ENCODE assay signal across 1 cellular context in genomic region chr3:49411968-49412631, GRCh38.
TF ChIP-seq lines count a peak whose summit lies in the region.

Gene RHOA (minus strand): TSS chr3:49411976. CDS start chr3:49375589, 36,387 bp downstream.
Gene TCTA (plus strand): TSS chr3:49412423. CDS start chr3:49412427, 4 bp downstream.

TF ChIP-seq in HepG2, 621 proteins besides CTCF, POLR2A, EP300 and RAD21 (continued from another document and continues in another):
- TF ChIP-seq ZNF687 (CRISPR knock-in tag; IDR thresholded peaks at IDR 0.05) (peak; percentile 89), GLI4 (CRISPR knock-in tag; IDR thresholded peaks at IDR 0.05; ENCODE audit: borderline replicate concordance) (no peak; the same call in 1 of the 2 replicates), TEAD3 (CRISPR knock-in tag; optimal IDR thresholded peaks at IDR 0.05; ENCODE audit: borderline replicate concordance) (peak; percentile 60), NAIF1 (CRISPR knock-in tag; IDR thresholded peaks at IDR 0.05; ENCODE audit: borderline replicate concordance) (no peak), ZKSCAN5 (CRISPR knock-in tag; IDR thresholded peaks at IDR 0.05) (no peak), SP1 (IDR thresholded peaks at IDR 0.05) (no peak), SP1 (CRISPR knock-in tag; IDR thresholded peaks at IDR 0.05) (peak; percentile 10; the same call in 1 of the 2 replicates), ZNF616 (CRISPR knock-in tag; IDR thresholded peaks at IDR 0.05; ENCODE audit: low read depth) (no peak), ATF3 (CRISPR knock-in tag; IDR thresholded peaks at IDR 0.05) (peak; percentile 51; the same call in 1 of the 2 replicates), KDM5B (CRISPR knock-in tag; IDR thresholded peaks at IDR 0.05; ENCODE audit: borderline replicate concordance) (peak; percentile 77), NFE2L1 (CRISPR knock-in tag; IDR thresholded peaks at IDR 0.05; ENCODE audit: borderline replicate concordance) (no peak; the same call in 1 of the 2 replicates), ZNF235 (CRISPR knock-in tag; IDR thresholded peaks at IDR 0.05; ENCODE audit: borderline replicate concordance) (peak; percentile 88; the same call in 1 of the 2 replicates), ZNF496 (CRISPR knock-in tag; IDR thresholded peaks at IDR 0.05; ENCODE audit: insufficient replicate concordance) (no peak), JUNB (CRISPR knock-in tag; IDR thresholded peaks at IDR 0.05; ENCODE audit: borderline replicate concordance) (no peak; the same call in 1 of the 2 replicates), FOXO1 (CRISPR knock-in tag; IDR thresholded peaks at IDR 0.05) (no peak; the same call in 1 of the 2 replicates), WIZ (CRISPR knock-in tag; IDR thresholded peaks at IDR 0.05) (no peak), ZFP90 (CRISPR knock-in tag; IDR thresholded peaks at IDR 0.05; ENCODE audit: borderline replicate concordance) (0 out of 2 replicates have a peak, but pooled peaks have one; percentile 59), ZBTB33 (CRISPR knock-in tag; IDR thresholded peaks at IDR 0.05) (peak; percentile 31; the same call in 1 of the 2 replicates), ZNF781 (CRISPR knock-in tag; IDR thresholded peaks at IDR 0.05; ENCODE audit: borderline replicate concordance, not compliant biosample characterization) (peak; percentile 73), FOXM1 (CRISPR knock-in tag; IDR thresholded peaks at IDR 0.05) (no peak), ZNF614 (CRISPR knock-in tag; IDR thresholded peaks at IDR 0.05; ENCODE audit: borderline replicate concordance) (peak; percentile 84; the same call in 1 of the 2 replicates), ATRX (CRISPR knock-in tag; IDR thresholded peaks at IDR 0.05; ENCODE audit: borderline replicate concordance) (no peak), ZBED4 (CRISPR knock-in tag; IDR thresholded peaks at IDR 0.05; ENCODE audit: borderline replicate concordance) (no peak; the same call in 1 of the 2 replicates), ZBTB7B (CRISPR knock-in tag; IDR thresholded peaks at IDR 0.05) (peak; percentile 51; the same call in 1 of the 2 replicates), ATF7-NPFF (CRISPR knock-in tag; IDR thresholded peaks at IDR 0.05; ENCODE audit: low read depth) (peak; percentile 9; the same call in 1 of the 2 replicates), AFF4 (CRISPR knock-in tag; IDR thresholded peaks at IDR 0.05) (no peak), ZBTB34 (CRISPR knock-in tag; IDR thresholded peaks at IDR 0.05) (peak; percentile 57; the same call in 1 of the 2 replicates), HNRNPLL (IDR thresholded peaks at IDR 0.05; ENCODE audit: low read depth, low read length, poor library complexity, severe bottlenecking) (peak; percentile 21), ZNF513 (CRISPR knock-in tag; conservative IDR thresholded peaks at IDR 0.05) (no peak), SYNCRIP (IDR thresholded peaks at IDR 0.05; ENCODE audit: insufficient read depth, low read depth, low read length) (no peak), JUND (CRISPR knock-in tag; IDR thresholded peaks at IDR 0.05) (no peak), TOPORS (CRISPR knock-in tag; IDR thresholded peaks at IDR 0.05) (peak; percentile 46; the same call in 1 of the 2 replicates), CHCHD3 (CRISPR knock-in tag; IDR thresholded peaks at IDR 0.05) (no peak), FOXA1 (IDR thresholded peaks at IDR 0.05) (no peak), FOXA1 (CRISPR knock-in tag; IDR thresholded peaks at IDR 0.05) (no peak), ZNF230 (CRISPR knock-in tag; IDR thresholded peaks at IDR 0.05) (peak; percentile 72; the same call in 1 of the 2 replicates), ZNF710 (CRISPR knock-in tag; IDR thresholded peaks at IDR 0.05; ENCODE audit: borderline replicate concordance) (peak; percentile 65; the same call in 1 of the 2 replicates), BCL3 (CRISPR knock-in tag; IDR thresholded peaks at IDR 0.05) (no peak)
